ENCODE assay signal across 18 cellular contexts in the genomic region with DNA sequence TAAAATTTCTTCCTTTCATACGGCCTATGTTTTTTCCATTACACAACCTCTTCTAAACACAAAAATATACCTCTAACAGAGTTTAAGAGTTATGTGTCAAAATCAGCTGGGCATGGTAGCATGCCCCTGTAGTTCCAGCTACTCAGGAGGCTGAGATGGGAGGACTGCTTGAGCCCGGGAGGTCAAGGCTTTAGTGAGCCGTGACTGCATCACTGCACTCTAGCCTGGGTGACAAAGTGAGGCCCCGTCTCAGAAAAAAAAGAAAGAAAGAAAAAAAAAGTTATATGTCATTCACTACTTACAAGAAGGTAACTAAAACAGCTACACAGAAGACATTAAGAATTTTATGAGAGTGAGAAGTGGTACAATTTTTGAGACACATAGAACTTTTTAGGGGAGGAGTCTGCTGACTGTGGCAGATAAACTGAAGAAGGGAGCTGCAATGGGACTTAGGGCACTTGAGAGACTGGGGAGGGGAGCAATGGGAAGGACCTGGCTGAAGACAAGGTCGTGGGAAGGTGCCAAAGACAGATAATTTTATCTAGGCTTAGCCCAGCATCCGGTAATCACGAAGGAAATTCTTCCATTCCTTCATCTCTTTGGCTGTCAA.
A peak's percentile ranks its signal among the peaks of the same experiment; 100 is the strongest.
DNase-seq lines count a peak whose midpoint lies in the region; ATAC-seq, FAIRE-seq and TF ChIP-seq lines count a peak whose summit lies in the region.
"Had no signal": no experiment of that assay in that cellular context is flagged by ENCODE, and none has a peak within 500 bp of the region (broad histone marks: within the 10 kb centered on the region; RNA-seq: fewer than 3 reads in every experiment).

No MANE protein-coding gene starts in this region.

- no peaks in the 10 kb centered on the region for H3K79me2 ChIP-seq in Loucy (ENCODE audit: insufficient read depth, low read length)

- no peak overlapping the region for H3K4me3 Mint-ChIP-seq in activated T-helper 2 cell treated with anti-CD3 and anti-CD28 coated beads, Interferon-gamma antibody, Interleukin-2, Interleukin-4, amounts not matched to agents 10 μg/mL and 5 μg/mL and 100 μg/mL, durations not matched to agents 14 hours and 24 hours and 36 hours (ENCODE audit: low read depth)
- H3K4me3 Mint-ChIP-seq in nephron progenitor cell, result no peak overlapping the region
- no peak overlapping the region for H3K4me3 Mint-ChIP-seq in CD4-positive, alpha-beta T cell
- H3K4me3 Mint-ChIP-seq: B cell; CD4-positive, alpha-beta memory T cell had no signal

- no peak overlapping the region for H2AFZ ChIP-seq in Loucy (ENCODE audit: low read length)

- ATAC-seq in GM19397 (IDR thresholded peaks at IDR 0.05; ENCODE audit: unreplicated experiment), result no peak
- no peak for ATAC-seq in CD4-positive, alpha-beta T cell (ENCODE audit: poor library complexity)

- no peak for DNase-seq in GM19239 (ENCODE audit: insufficient read length, low spot score)
- no peak for DNase-seq in activated T-helper 2 cell treated with anti-CD3 and anti-CD28 coated beads, Interferon-gamma antibody, Interleukin-2, Interleukin-4, amounts not matched to agents 10 μg/mL and 5 μg/mL and 100 μg/mL, durations not matched to agents 14 hours and 24 hours and 36 hours (ENCODE audit: low spot score)
- DNase-seq in nephron progenitor cell, result no peak
- DNase-seq in effector CD4-positive, alpha-beta T cell, result no peak
- DNase-seq in CD4-positive, alpha-beta T cell, result no peak
- DNase-seq: ACHN; CD4-positive, alpha-beta memory T cell; GF-D8; HCEC 1CT; MG63; NCI-H1417; NCI-H2029; NCI-H510A; NCI-H82; SHP77 treated with DMSO at 0.1 percent for 48 hours had no signal

- H3K9me3 ChIP-seq in Loucy (ENCODE audit: insufficient read depth, low read depth, low read length), result no peaks in the 10 kb centered on the region
- no peaks in the 10 kb centered on the region for H3K9me3 ChIP-seq in CD4-positive, alpha-beta T cell (ENCODE audit: control insufficient read depth, low read length)
- H3K9me3 ChIP-seq: MG63 had no signal

- peaks cover 21% of the 10 kb centered on the region for H3F3A ChIP-seq in Loucy (ENCODE audit: low read depth)

- POLR2A ChIA-PET in CD4-positive, alpha-beta T cell (lab: Charles Lee), result no interaction called here

- H3K9me2 ChIP-seq in Loucy (replicated peaks; ENCODE audit: low read depth, low read length), result no peaks in the 10 kb centered on the region

- H4K20me1 ChIP-seq in Loucy (ENCODE audit: insufficient read depth, low read length, poor library complexity, severe bottlenecking), result no peaks in the 10 kb centered on the region

- H3K4me1 Mint-ChIP-seq in activated T-helper 2 cell treated with anti-CD3 and anti-CD28 coated beads, Interferon-gamma antibody, Interleukin-2, Interleukin-4, amounts not matched to agents 10 μg/mL and 5 μg/mL and 100 μg/mL, durations not matched to agents 14 hours and 24 hours and 36 hours (ENCODE audit: low read depth), result peaks cover 35% of the 10 kb centered on the region
- H3K4me1 Mint-ChIP-seq in nephron progenitor cell, result no peaks in the 10 kb centered on the region
- no peaks in the 10 kb centered on the region for H3K4me1 Mint-ChIP-seq in CD4-positive, alpha-beta T cell (ENCODE audit: low read depth)
- H3K4me1 Mint-ChIP-seq: CD4-positive, alpha-beta memory T cell had no signal

- FAIRE-seq in GM19239 (lab: Jason Lieb, UNC), result peak; percentile 11

- no peaks in the 10 kb centered on the region for H3K36me3 ChIP-seq in Loucy (ENCODE audit: insufficient read depth, low read length)
- H3K36me3 ChIP-seq: MG63 had no signal

- no peaks in the 10 kb centered on the region for H3K27me3 ChIP-seq in Loucy (ENCODE audit: insufficient read depth, low read length, poor library complexity, severe bottlenecking)
- H3K27me3 ChIP-seq in CD4-positive, alpha-beta T cell (ENCODE audit: control insufficient read depth, insufficient read depth, low read length), result no peaks in the 10 kb centered on the region
- H3K27me3 ChIP-seq: MG63 had no signal

- no peak overlapping the region for H3K4me3 ChIP-seq in Loucy (ENCODE audit: low read length, poor library complexity, severe bottlenecking)
- H3K4me3 ChIP-seq: MG63 had no signal

- CTCF ChIA-PET in CD4-positive, alpha-beta T cell (lab: Charles Lee), result interaction anchor here (1.4 kb wide), 1 partner anchor 38 kb away, joined by 3 read pairs; no protein-coding TSS in a partner anchor

- peak overlapping the region; percentile 64 for H3K4me2 ChIP-seq in Loucy (ENCODE audit: low read depth, low read length, poor library complexity, severe bottlenecking)

- peaks cover 73% of the 10 kb centered on the region for H3K4me1 ChIP-seq in Loucy (ENCODE audit: insufficient read depth, low read length, poor library complexity, severe bottlenecking)

- peaks cover 82% of the 10 kb centered on the region for H3K36me3 Mint-ChIP-seq in activated T-helper 2 cell treated with anti-CD3 and anti-CD28 coated beads, Interferon-gamma antibody, Interleukin-2, Interleukin-4, amounts not matched to agents 10 μg/mL and 5 μg/mL and 100 μg/mL, durations not matched to agents 14 hours and 24 hours and 36 hours (ENCODE audit: low read depth)
- H3K36me3 Mint-ChIP-seq in nephron progenitor cell (ENCODE audit: low read depth), result peaks cover 11% of the 10 kb centered on the region
- no peaks in the 10 kb centered on the region for H3K36me3 Mint-ChIP-seq in CD4-positive, alpha-beta T cell (ENCODE audit: low read depth)

- peak overlapping the region; percentile 54 for H3K27ac Mint-ChIP-seq in activated T-helper 2 cell treated with anti-CD3 and anti-CD28 coated beads, Interferon-gamma antibody, Interleukin-2, Interleukin-4, amounts not matched to agents 10 μg/mL and 5 μg/mL and 100 μg/mL, durations not matched to agents 14 hours and 24 hours and 36 hours
- H3K27ac Mint-ChIP-seq in nephron progenitor cell, result peak overlapping the region; percentile 17
- H3K27ac Mint-ChIP-seq in CD4-positive, alpha-beta T cell, result no peak overlapping the region
- H3K27ac Mint-ChIP-seq: B cell; CD4-positive, alpha-beta memory T cell had no signal

- H3K9ac ChIP-seq in Loucy (ENCODE audit: low read depth, low read length, poor library complexity, severe bottlenecking), result peak overlapping the region; percentile 76

- intact Hi-C loops in activated T-helper 2 cell treated with anti-CD3 and anti-CD28 coated beads, Interferon-gamma antibody, Interleukin-2, Interleukin-4, amounts not matched to agents 10 μg/mL and 5 μg/mL and 100 μg/mL, durations not matched to agents 14 hours and 24 hours and 36 hours (cut with micrococcal nuclease), result no loop called here
- intact Hi-C loops in CD4-positive, alpha-beta T cell (cut with DNase I, micrococcal nuclease), result no loop called here

- no peak for TF ChIP-seq CTCF in Loucy (conservative IDR thresholded peaks at IDR 0.05; ENCODE audit: low read length)
- TF ChIP-seq CTCF in nephron progenitor cell (IDR thresholded peaks at IDR 0.05), result no peak
- no peak for TF ChIP-seq CTCF in CD4-positive, alpha-beta T cell (IDR thresholded peaks at IDR 0.05)

- no peak overlapping the region for H3K27ac ChIP-seq in CD4-positive, alpha-beta T cell (ENCODE audit: low read depth, low read length)

- no peaks in the 10 kb centered on the region for H3K9me3 Mint-ChIP-seq in activated T-helper 2 cell treated with anti-CD3 and anti-CD28 coated beads, Interferon-gamma antibody, Interleukin-2, Interleukin-4, amounts not matched to agents 10 μg/mL and 5 μg/mL and 100 μg/mL, durations not matched to agents 14 hours and 24 hours and 36 hours
- no peaks in the 10 kb centered on the region for H3K9me3 Mint-ChIP-seq in nephron progenitor cell
- H3K9me3 Mint-ChIP-seq in CD4-positive, alpha-beta T cell, result no peaks in the 10 kb centered on the region
- H3K9me3 Mint-ChIP-seq: CD4-positive, alpha-beta memory T cell had no signal

- no peaks in the 10 kb centered on the region for H3K27me3 Mint-ChIP-seq in activated T-helper 2 cell treated with anti-CD3 and anti-CD28 coated beads, Interferon-gamma antibody, Interleukin-2, Interleukin-4, amounts not matched to agents 10 μg/mL and 5 μg/mL and 100 μg/mL, durations not matched to agents 14 hours and 24 hours and 36 hours (ENCODE audit: low read depth)
- no peaks in the 10 kb centered on the region for H3K27me3 Mint-ChIP-seq in nephron progenitor cell (ENCODE audit: low read depth, poor library complexity)
- no peaks in the 10 kb centered on the region for H3K27me3 Mint-ChIP-seq in CD4-positive, alpha-beta T cell
- H3K27me3 Mint-ChIP-seq: B cell; CD4-positive, alpha-beta memory T cell had no signal
